Comparison of ENCODE assay signal across 29 cellular contexts in genomic region chr14:75375983-75376382, GRCh38.
"Had no signal": no experiment of that assay in that cellular context is flagged by ENCODE, and none has a peak within 500 bp of the region (broad histone marks: within the 10 kb centered on the region; RNA-seq: fewer than 3 reads in every experiment).

No MANE protein-coding gene starts in this region.

- DNase-seq: activated B cell treated with CpG ODN at 0.5 μM for 24 hours; activated CD4-positive, alpha-beta T cell treated with anti-CD3 and anti-CD28 coated beads for 4 hours; activated CD4-positive, alpha-beta T cell treated with anti-CD3 and anti-CD28 coated beads, Interleukin-2, amount 50 U/mL, for 1 hour; activated CD8-positive, alpha-beta memory T cell treated with anti-CD3 and anti-CD28 coated beads for 24 hours; activated CD8-positive, alpha-beta T cell treated with anti-CD3 and anti-CD28 coated beads for 36 hours; activated effector memory CD4-positive, alpha-beta T cell treated with Interleukin-2 at 50 U/mL for 16 hours; activated gamma-delta T cell treated with Interleukin-2 at 50 U/mL for 16 hours; activated naive CD4-positive, alpha-beta T cell treated with anti-CD3 and anti-CD28 coated beads, Interleukin-2, amount 50 U/mL, for 16 hours; activated naive CD4-positive, alpha-beta T cell treated with Interleukin-2 at 50 U/mL for 16 hours; activated T-cell treated with anti-CD3 and anti-CD28 coated beads, Interleukin-2, amount 50 U/mL, for 4 hours; amniotic stem cell; anterior cingulate cortex; brain microvascular endothelial cell; cortex of kidney; dermis blood vessel endothelial cell; effector CD4-positive, alpha-beta T cell; effector memory CD8-positive, alpha-beta T cell; erythroblast; esophagus squamous epithelium; foreskin melanocyte; T-helper 1 cell; T-helper 17 cell; T1000; WERI-Rb-1 had no signal

- H3K27me3 Mint-ChIP-seq: activated B cell treated with CpG ODN at 0.5 μM for 24 hours had no signal

- H3K27ac Mint-ChIP-seq: activated B cell treated with CpG ODN at 0.5 μM for 24 hours; activated CD8-positive, alpha-beta T cell treated with anti-CD3 and anti-CD28 coated beads for 36 hours; activated naive CD8-positive, alpha-beta T cell; activated T-helper 17 cell treated with anti-CD3 and anti-CD28 coated beads, Interleukin-2, amount 50 U/mL, for 72 hours; effector memory CD8-positive, alpha-beta T cell; T-helper 17 cell; T-helper 2 cell treated with Interferon-gamma antibody and Interleukin-4, amounts not matched to agents 5 μg/mL and 100 μg/mL, for 36 hours had no signal

- ATAC-seq: activated CD8-positive, alpha-beta T cell treated with anti-CD3 and anti-CD28 coated beads for 36 hours; activated T-cell treated with anti-CD3 and anti-CD28 coated beads, Interleukin-2, amount 50 U/mL, for 4 hours; activated T-helper 17 cell treated with anti-CD3 and anti-CD28 coated beads, Interleukin-2, amount 50 U/mL, for 72 hours; effector memory CD8-positive, alpha-beta T cell; gastroesophageal sphincter; T-helper 17 cell had no signal

- H3K4me3 Mint-ChIP-seq: activated B cell treated with CpG ODN at 0.5 μM for 24 hours; activated CD8-positive, alpha-beta T cell treated with anti-CD3 and anti-CD28 coated beads for 36 hours; activated naive CD8-positive, alpha-beta T cell; activated T-cell treated with anti-CD3 and anti-CD28 coated beads, Interleukin-2, amount 50 U/mL, for 4 hours; activated T-helper 17 cell treated with anti-CD3 and anti-CD28 coated beads, Interleukin-2, amount 50 U/mL, for 72 hours; central memory CD8-positive, alpha-beta T cell; effector memory CD8-positive, alpha-beta T cell; T-helper 17 cell; T-helper 2 cell treated with Interferon-gamma antibody and Interleukin-4, amounts not matched to agents 5 μg/mL and 100 μg/mL, for 36 hours had no signal

- H3K4me1 Mint-ChIP-seq: activated B cell treated with CpG ODN at 0.5 μM for 24 hours; activated T-helper 17 cell treated with anti-CD3 and anti-CD28 coated beads, Interleukin-2, amount 50 U/mL, for 72 hours; central memory CD8-positive, alpha-beta T cell; T-helper 17 cell had no signal

- H3K9me3 Mint-ChIP-seq: activated B cell treated with CpG ODN at 0.5 μM for 24 hours; activated CD8-positive, alpha-beta T cell treated with anti-CD3 and anti-CD28 coated beads for 36 hours; activated T-cell treated with anti-CD3 and anti-CD28 coated beads, Interleukin-2, amount 50 U/mL, for 4 hours; activated T-helper 17 cell treated with anti-CD3 and anti-CD28 coated beads, Interleukin-2, amount 50 U/mL, for 72 hours; central memory CD8-positive, alpha-beta T cell; effector memory CD8-positive, alpha-beta T cell; T-helper 2 cell treated with Interferon-gamma antibody and Interleukin-4, amounts not matched to agents 5 μg/mL and 100 μg/mL, for 36 hours had no signal
